Comparison of ENCODE assay signal across 9 cellular contexts in the genomic region with DNA sequence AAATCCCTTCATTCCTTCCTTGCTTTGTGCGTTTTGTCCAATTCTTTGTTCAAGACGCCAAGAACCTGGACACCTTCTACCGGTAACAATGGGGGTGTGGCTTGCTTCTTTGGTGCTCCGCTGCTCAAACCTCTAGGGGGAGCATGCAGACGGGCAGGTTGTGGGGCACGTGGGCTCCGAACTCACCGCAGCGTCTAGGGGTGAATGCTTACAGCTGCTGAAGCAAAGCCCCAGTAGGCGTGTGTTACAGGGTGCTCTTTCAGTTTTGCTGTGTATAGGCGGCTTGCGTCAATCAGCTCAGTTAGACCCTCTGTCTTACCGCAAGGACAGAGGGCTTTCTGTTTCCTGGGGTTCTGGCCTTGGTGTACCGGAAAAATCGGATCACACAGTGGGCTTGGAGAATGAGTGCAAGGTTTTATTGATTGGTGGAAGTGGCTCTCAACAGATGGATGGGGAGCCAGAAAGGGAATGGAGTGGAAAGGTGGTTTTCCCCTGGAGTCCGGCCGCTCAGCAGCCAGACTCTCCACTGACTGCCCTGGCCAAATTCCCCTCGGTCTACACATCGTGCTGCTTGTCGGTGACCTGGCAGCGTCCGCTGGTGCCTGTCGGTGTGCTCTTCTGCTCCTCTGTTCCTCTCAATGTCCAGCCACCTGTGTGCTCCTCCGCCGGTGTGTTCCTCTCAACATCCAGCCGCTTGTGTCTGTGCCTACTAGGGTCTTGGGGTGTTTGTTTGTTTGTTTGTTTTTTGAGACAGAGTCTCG. TPM values are rescaled to one million over a fixed set of nuclear protein-coding genes. Genes with fewer than 3 reads are reported as not detected.
DNase-seq lines count a peak whose midpoint lies in the region; ATAC-seq and TF ChIP-seq lines count a peak whose summit lies in the region.
"Had no signal": no experiment of that assay in that cellular context is flagged by ENCODE, and none has a peak within 500 bp of the region (broad histone marks: within the 10 kb centered on the region; RNA-seq: fewer than 3 reads in every experiment).

No MANE protein-coding gene starts in this region.

- no peak for TF ChIP-seq CTCF in neutrophil (IDR thresholded peaks at IDR 0.05)
- peak; percentile 53 for TF ChIP-seq CTCF in upper lobe of right lung (IDR thresholded peaks at IDR 0.05)

- peaks cover 32% of the 10 kb centered on the region for H3K4me1 Mint-ChIP-seq in activated CD4-positive, alpha-beta T cell treated with anti-CD3 and anti-CD28 coated beads, Interleukin-2, amount 10 ng/mL, durations not matched to agents 24 days and 14 days
- peaks cover 21 to 22% of the 10 kb centered on the region in 2 donors for H3K4me1 Mint-ChIP-seq in effector memory CD8-positive, alpha-beta T cell (ENCODE audit: low read depth in 2 of 2)

- peak overlapping the region; percentile 61 to 66 for H3K4me3 ChIP-seq in neutrophil (ENCODE audit: low read depth in 1 of 2, low read length in 1 of 2)
- H3K4me3 ChIP-seq in upper lobe of right lung = peak overlapping the region; percentile 64

- H3K27me3 ChIP-seq in neutrophil (peaks cover 12% of the 10 kb centered on the region), upper lobe of right lung (no peaks in the 10 kb centered on the region)

- peak overlapping the region; percentile 92 for H3K4me3 Mint-ChIP-seq in activated CD4-positive, alpha-beta T cell treated with anti-CD3 and anti-CD28 coated beads, Interleukin-2, amount 10 ng/mL, durations not matched to agents 24 days and 14 days
- H3K4me3 Mint-ChIP-seq in effector memory CD8-positive, alpha-beta T cell = peak overlapping the region; percentile 89 to 92

- no peaks in the 10 kb centered on the region for H3K36me3 ChIP-seq in neutrophil
- no peaks in the 10 kb centered on the region for H3K36me3 ChIP-seq in upper lobe of right lung

- peak; percentile 88 for ATAC-seq in GM18505 (IDR thresholded peaks at IDR 0.05; ENCODE audit: unreplicated experiment)
- ATAC-seq in HG02798 (IDR thresholded peaks at IDR 0.05; ENCODE audit: poor library complexity, unreplicated experiment) = peak; percentile 88
- ATAC-seq in effector memory CD8-positive, alpha-beta T cell (replicated peaks) = peak; percentile 85
- ATAC-seq in upper lobe of right lung = peak; percentile 55

- H3K27ac ChIP-seq in neutrophil (no peak overlapping the region), upper lobe of right lung (no peak overlapping the region)

- DNase-seq in NCI-H2029 (lab: John Stamatoyannopoulos, UW) (peak; percentile 78), upper lobe of right lung (peak; percentile 68), HK-2 (ENCODE audit: unreplicated experiment) (no peak)
- DNase-seq in activated CD4-positive, alpha-beta T cell treated with anti-CD3 and anti-CD28 coated beads, Interleukin-2, amount 10 ng/mL, durations not matched to agents 24 days and 14 days = peak; percentile 93
- peak; percentile 71 to 73 (median 72) for DNase-seq in effector memory CD8-positive, alpha-beta T cell
- DNase-seq: left cardiac atrium had no signal

- peaks cover 7% of the 10 kb centered on the region for H3K9me3 Mint-ChIP-seq in activated CD4-positive, alpha-beta T cell treated with anti-CD3 and anti-CD28 coated beads, Interleukin-2, amount 10 ng/mL, durations not matched to agents 24 days and 14 days
- H3K9me3 Mint-ChIP-seq in effector memory CD8-positive, alpha-beta T cell = peaks cover 0 to 6% of the 10 kb centered on the region in 2 donors

- no peaks in the 10 kb centered on the region for H3K9me3 ChIP-seq in neutrophil
- no peaks in the 10 kb centered on the region for H3K9me3 ChIP-seq in upper lobe of right lung

- H3K27me3 Mint-ChIP-seq in activated CD4-positive, alpha-beta T cell treated with anti-CD3 and anti-CD28 coated beads, Interleukin-2, amount 10 ng/mL, durations not matched to agents 24 days and 14 days = peaks cover 25% of the 10 kb centered on the region
- H3K27me3 Mint-ChIP-seq in effector memory CD8-positive, alpha-beta T cell = peaks cover 13 to 31% of the 10 kb centered on the region in 2 donors

- intact Hi-C loops in activated CD4-positive, alpha-beta T cell treated with anti-CD3 and anti-CD28 coated beads, Interleukin-2, amount 10 ng/mL, durations not matched to agents 24 days and 14 days (cut with micrococcal nuclease) = loop anchor here (1.0 to 5.0 kb wide), 3 partner anchors 49 to 543 kb away; partner anchors contain the start of genes SKIL and TERC
- intact Hi-C loops in upper lobe of right lung (cut with DNase I) = no loop called here

- H3K36me3 Mint-ChIP-seq in activated CD4-positive, alpha-beta T cell treated with anti-CD3 and anti-CD28 coated beads, Interleukin-2, amount 10 ng/mL, durations not matched to agents 24 days and 14 days (ENCODE audit: low read depth) = peaks cover 7% of the 10 kb centered on the region
- H3K36me3 Mint-ChIP-seq in effector memory CD8-positive, alpha-beta T cell (ENCODE audit: insufficient read depth) = peaks cover 19% of the 10 kb centered on the region

- no peak for TF ChIP-seq POLR2A in GM18505 (IDR thresholded peaks at IDR 0.05; ENCODE audit: borderline replicate concordance, extremely low read depth, insufficient read depth, insufficient read length)

- H3K27ac Mint-ChIP-seq in activated CD4-positive, alpha-beta T cell treated with anti-CD3 and anti-CD28 coated beads, Interleukin-2, amount 10 ng/mL, durations not matched to agents 24 days and 14 days = peak overlapping the region; percentile 91
- H3K27ac Mint-ChIP-seq in effector memory CD8-positive, alpha-beta T cell = peak overlapping the region; percentile 73 to 89

- H3K4me1 ChIP-seq in neutrophil (ENCODE audit: control insufficient read depth in 1 of 2, insufficient read depth in 1 of 2, low read depth in 1 of 2, low read length in 1 of 2) (peaks cover 29 to 31% of the 10 kb centered on the region in 2 experiments), upper lobe of right lung (peaks cover 3% of the 10 kb centered on the region)

RNA-seq across cellular contexts. Expression of gene LRRC34, which starts 1.2 kb away (rescaled TPM):
- total RNA-seq in activated CD4-positive, alpha-beta T cell treated with anti-CD3 and anti-CD28 coated beads, Interleukin-2, amount 10 ng/mL, durations not matched to agents 24 days and 14 days = 4.7 and 5.8 TPM in 2 replicates
- 0.98 TPM for total RNA-seq in upper lobe of right lung

RNA-seq across cellular contexts. Expression of gene LRRIQ4, which starts 1.3 kb away (rescaled TPM):
- total RNA-seq in activated CD4-positive, alpha-beta T cell treated with anti-CD3 and anti-CD28 coated beads, Interleukin-2, amount 10 ng/mL, durations not matched to agents 24 days and 14 days = 0.09 and 0.21 TPM in 2 replicates
- total RNA-seq in upper lobe of right lung = 0.29 TPM

RNA-seq across cellular contexts. Expression of gene MYNN, which starts 40.7 kb away (rescaled TPM):
- 15.9 and 17.2 TPM in 2 replicates for total RNA-seq in activated CD4-positive, alpha-beta T cell treated with anti-CD3 and anti-CD28 coated beads, Interleukin-2, amount 10 ng/mL, durations not matched to agents 24 days and 14 days
- total RNA-seq in upper lobe of right lung = 14.6 TPM

RNA-seq across cellular contexts. Expression of gene ACTRT3, which starts 44.6 kb away (rescaled TPM):
- total RNA-seq in activated CD4-positive, alpha-beta T cell treated with anti-CD3 and anti-CD28 coated beads, Interleukin-2, amount 10 ng/mL, durations not matched to agents 24 days and 14 days = 0.85 and 1.1 TPM in 2 replicates
- total RNA-seq in upper lobe of right lung = 1.2 TPM

RNA-seq across cellular contexts. Expression of gene TERC, which starts 49.1 kb away (rescaled TPM):
- total RNA-seq in activated CD4-positive, alpha-beta T cell treated with anti-CD3 and anti-CD28 coated beads, Interleukin-2, amount 10 ng/mL, durations not matched to agents 24 days and 14 days = 8.9 TPM in 1 of 2 replicates, not detected in the other
- total RNA-seq in upper lobe of right lung = 5.4 TPM
